17 cellular contexts compared by ENCODE assay signal in genomic region chr20:32563311-32564272, GRCh38. TPM values are rescaled to one million over a fixed set of nuclear protein-coding genes. Genes with fewer than 3 reads are reported as not detected.
DNase-seq lines count a peak whose midpoint lies in the region; ATAC-seq and TF ChIP-seq lines count a peak whose summit lies in the region.
"Had no signal": no experiment of that assay in that cellular context is flagged by ENCODE, and none has a peak within 500 bp of the region (broad histone marks: within the 10 kb centered on the region; RNA-seq: fewer than 3 reads in every experiment).

No MANE protein-coding gene starts in this region.

- no peaks in the 10 kb centered on the region for H3K36me3 ChIP-seq in RWPE2 (ENCODE audit: low read depth)
- H3K36me3 ChIP-seq: SJSA1 had no signal

- no peaks in the 10 kb centered on the region for H3K9me3 Mint-ChIP-seq in natural killer cell treated with Interleukin-12 subunit alpha and Interleukin-12 subunit beta and Interleukin-15 and Interleukin-18, amount 100 ng/mL, for 72 hours
- H3K9me3 Mint-ChIP-seq: activated T-helper 17 cell treated with anti-CD3 and anti-CD28 coated beads, Interleukin-2, amount 50 U/mL, for 72 hours had no signal

- no peak overlapping the region for H3K4me3 Mint-ChIP-seq in natural killer cell treated with Interleukin-12 subunit alpha and Interleukin-12 subunit beta and Interleukin-15 and Interleukin-18, amount 100 ng/mL, for 72 hours
- H3K4me3 Mint-ChIP-seq: activated T-helper 17 cell treated with anti-CD3 and anti-CD28 coated beads, Interleukin-2, amount 50 U/mL, for 72 hours had no signal

- peak; percentile 85 for DNase-seq in COR-L47 (lab: John Stamatoyannopoulos, UW)
- DNase-seq in NCI-H1417 (lab: John Stamatoyannopoulos, UW), result peak; percentile 24 to 94 (median 85)
- peak; percentile 79 for DNase-seq in RWPE2 (ENCODE audit: low spot score)
- DNase-seq in natural killer cell treated with Interleukin-12 subunit alpha and Interleukin-12 subunit beta and Interleukin-15 and Interleukin-18, amount 100 ng/mL, for 72 hours (ENCODE audit: low spot score), result no peak
- DNase-seq in DMS 273 treated with DMSO at 0.1 percent for 48 hours (lab: John Stamatoyannopoulos, UW), result no peak
- no peak for DNase-seq in substantia nigra (lab: John Stamatoyannopoulos, UW)
- DNase-seq in hippocampal formation (lab: John Stamatoyannopoulos, UW), result no peak
- DNase-seq: Calu3, foreskin melanocyte, left cardiac atrium, NCI-H1694 treated with DMSO at 0.1 percent for 48 hours, NCI-H524 treated with DMSO at 0.1 percent for 48 hours, occipital lobe, right cardiac atrium had no signal

- H3K36me3 Mint-ChIP-seq in natural killer cell treated with Interleukin-12 subunit alpha and Interleukin-12 subunit beta and Interleukin-15 and Interleukin-18, amount 100 ng/mL, for 72 hours, result no peaks in the 10 kb centered on the region

- H3K4me3 ChIP-seq in RWPE2 (ENCODE audit: severe bottlenecking), result no peak overlapping the region
- H3K4me3 ChIP-seq: PC-9, SJSA1 had no signal

- peak overlapping the region; percentile 42 to 55 for H3K27ac Mint-ChIP-seq in natural killer cell treated with Interleukin-12 subunit alpha and Interleukin-12 subunit beta and Interleukin-15 and Interleukin-18, amount 100 ng/mL, for 72 hours

- H3K27me3 Mint-ChIP-seq in natural killer cell treated with Interleukin-12 subunit alpha and Interleukin-12 subunit beta and Interleukin-15 and Interleukin-18, amount 100 ng/mL, for 72 hours, result no peaks in the 10 kb centered on the region
- H3K27me3 Mint-ChIP-seq: activated T-helper 17 cell treated with anti-CD3 and anti-CD28 coated beads, Interleukin-2, amount 50 U/mL, for 72 hours had no signal

- no peaks in the 10 kb centered on the region for H3K27me3 ChIP-seq in RWPE2 (ENCODE audit: insufficient read depth, poor library complexity, severe bottlenecking)
- H3K27me3 ChIP-seq: SJSA1 had no signal

- no peak; the same call in 2 of the 3 replicates for ATAC-seq in RWPE2 (ENCODE audit: low read depth)
- no peak for ATAC-seq in natural killer cell treated with Interleukin-12 subunit alpha and Interleukin-12 subunit beta and Interleukin-15 and Interleukin-18, amount 100 ng/mL, for 72 hours
- ATAC-seq: activated T-helper 17 cell treated with anti-CD3 and anti-CD28 coated beads, Interleukin-2, amount 50 U/mL, for 72 hours; left cardiac atrium; right cardiac atrium had no signal

- peaks cover 34 to 40% of the 10 kb centered on the region in 2 donors for H3K4me1 Mint-ChIP-seq in natural killer cell treated with Interleukin-12 subunit alpha and Interleukin-12 subunit beta and Interleukin-15 and Interleukin-18, amount 100 ng/mL, for 72 hours (ENCODE audit: low read depth in 2 of 2)

- H3K27ac ChIP-seq in RWPE2 (ENCODE audit: poor library complexity, severe bottlenecking) (no peak overlapping the region), substantia nigra (ENCODE audit: low read depth, low read length, poor library complexity, severe bottlenecking) (no peak overlapping the region)
- H3K27ac ChIP-seq: PC-9, SJSA1 had no signal

- H3K9me3 ChIP-seq in RWPE2 (ENCODE audit: severe bottlenecking), result no peaks in the 10 kb centered on the region
- H3K9me3 ChIP-seq: SJSA1 had no signal

- H3K4me1 ChIP-seq in RWPE2 (ENCODE audit: insufficient read depth, poor library complexity, severe bottlenecking), result no peaks in the 10 kb centered on the region

- no peak for TF ChIP-seq CTCF in RWPE2 (IDR thresholded peaks at IDR 0.05; ENCODE audit: poor library complexity, severe bottlenecking)

RNA-seq across cellular contexts. Expression of gene NOL4L, which starts 21.5 kb away (rescaled TPM):
- 10 to 100 TPM; 20.0 to 20.1 TPM for total RNA-seq in natural killer cell treated with Interleukin-12 subunit alpha and Interleukin-12 subunit beta and Interleukin-15 and Interleukin-18, amount 100 ng/mL, for 72 hours

Comparison
In these comparisons a context has a peak if more than half of its experiments do, and no peak if none do; other contexts are left out.
1. DNase-seq: peak in COR-L47 (single experiment), NCI-H1417 (3 of 3) and RWPE2 (single experiment); none in natural killer cell treated with Interleukin-12 subunit alpha and Interleukin-12 subunit beta and Interleukin-15 and Interleukin-18, amount 100 ng/mL, for 72 hours (single experiment), DMS 273 treated with DMSO at 0.1 percent for 48 hours (single experiment), substantia nigra (0 of 49) and hippocampal formation (0 of 2).